ENCODE assay signal across 7 cellular contexts in genomic region chr1:10398278-10398733, GRCh38. TPM values are rescaled to one million over a fixed set of nuclear protein-coding genes. Genes with fewer than 3 reads are reported as not detected.
DNase-seq lines count a peak whose midpoint lies in the region; FAIRE-seq and TF ChIP-seq lines count a peak whose summit lies in the region.

No MANE protein-coding gene starts in this region.

- peaks cover 30% of the 10 kb centered on the region for H3K36me3 Mint-ChIP-seq in HFFc6 (ENCODE audit: low read depth)

- H3K4me1 ChIP-seq in SJSA1 (replicated peaks) = peaks cover 29% of the 10 kb centered on the region
- peaks cover 0 to 6% of the 10 kb centered on the region in 2 donors for H3K4me1 ChIP-seq in small intestine (ENCODE audit: control insufficient read depth in 2 of 2, insufficient read depth in 1 of 2, low read depth in 1 of 2, low read length in 1 of 2)

- H3K27ac Mint-ChIP-seq in HFFc6 = peak overlapping the region; percentile 90

- 0 to 1% (median 1%) methylated on average over 29 to 34 of the region's 34 CpGs for WGBS in small intestine, 3 donors

- H3K27ac ChIP-seq in SJSA1 = no peak overlapping the region
- H3K27ac ChIP-seq in small intestine (ENCODE audit: low read depth in 1 of 2, low read length in 1 of 2) = peak overlapping the region; percentile 24 to 68

- H3K4me3 ChIP-seq in SJSA1 = peak overlapping the region; percentile 69
- peak overlapping the region; percentile 92 for H3K4me3 ChIP-seq in fibroblast of the aortic adventitia (ENCODE audit: low read depth, low read length)
- H3K4me3 ChIP-seq in small intestine (ENCODE audit: low read depth in 1 of 2, low read length in 2 of 2) = peak overlapping the region; percentile 43 to 66

- H3K27me3 ChIP-seq in SJSA1 (replicated peaks) (no peaks in the 10 kb centered on the region), small intestine (ENCODE audit: control insufficient read depth in 2 of 2, insufficient read depth in 2 of 2, low read length in 2 of 2) (no peaks in the 10 kb centered on the region)

- no peak for TF ChIP-seq CTCF in HFFc6 (IDR thresholded peaks at IDR 0.05)
- TF ChIP-seq CTCF in fibroblast of the aortic adventitia (IDR thresholded peaks at IDR 0.05; ENCODE audit: insufficient read depth, low read length) = no peak

- DNase-seq in HFFc6 = no peak
- DNase-seq in SJSA1 (ENCODE audit: low read depth in 1 of 2, low spot score in 2 of 2) = no peak
- DNase-seq in fibroblast of the aortic adventitia (ENCODE audit: low read depth) = peak; percentile 41
- no peak for DNase-seq in small intestine
- DNase-seq in A172 (ENCODE audit: low spot score) = no peak
- DNase-seq in T-helper 9 cell = no peak
- DNase-seq in cortex of kidney (lab: John Stamatoyannopoulos, UW) = no peak

- peaks cover 6% of the 10 kb centered on the region for H3K27me3 Mint-ChIP-seq in HFFc6 (ENCODE audit: insufficient read depth)

- no peak for FAIRE-seq in small intestine (lab: Jason Lieb, UNC)

- peaks cover 9% of the 10 kb centered on the region for H3K9me3 Mint-ChIP-seq in HFFc6

- H3K4me3 Mint-ChIP-seq in HFFc6 = peak overlapping the region; percentile 92

- H3K36me3 ChIP-seq in SJSA1 (peaks cover 12% of the 10 kb centered on the region), small intestine (ENCODE audit: control insufficient read depth in 2 of 2, insufficient read depth in 2 of 2, low read length in 2 of 2) (peaks cover 0 to 2% of the 10 kb centered on the region in 2 donors)

- peaks cover 38% of the 10 kb centered on the region for H3K4me1 Mint-ChIP-seq in HFFc6 (ENCODE audit: low read depth)

- H3K9me3 ChIP-seq in SJSA1 (replicated peaks) (no peaks in the 10 kb centered on the region), small intestine (ENCODE audit: control insufficient read depth, low read depth) (no peaks in the 10 kb centered on the region)

RNA-seq across cellular contexts. Expression of gene PGD, which starts 0.6 kb away (rescaled TPM):
- 100 to 1,000 TPM; 131 to 235 (median 220) TPM for total RNA-seq in HFFc6 (2021; fragmentation: NEBNext Ultra II Directional; extraction: Animal tissue kit (Norgen Biotek cat#: 25700))
- total RNA-seq in SJSA1 (2014; rRNA removed; shearing (Covaris generic)) = 44.6 and 55.6 TPM in 2 replicates
- total RNA-seq in fibroblast of the aortic adventitia (ENCODE audit: low replicate concordance) = 108 and 494 TPM in 2 replicates
- polyA plus RNA-seq in small intestine = 100 to 1,000 TPM; 158 to 226 (median 189) TPM
- total RNA-seq in A172 (2014; rRNA removed; shearing (Covaris generic)) = 114 and 146 TPM in 2 replicates

RNA-seq across cellular contexts. Expression of gene CENPS, which starts 31.9 kb away (rescaled TPM):
- total RNA-seq in HFFc6 (2021; fragmentation: NEBNext Ultra II Directional; extraction: Animal tissue kit (Norgen Biotek cat#: 25700)) = 10 to 100 TPM; 24.3 to 31.0 (median 27.3) TPM
- total RNA-seq in SJSA1 (2014; rRNA removed; shearing (Covaris generic)) = 4.9 and 14.6 TPM in 2 replicates
- 11.0 and 25.8 TPM in 2 replicates for total RNA-seq in fibroblast of the aortic adventitia (ENCODE audit: low replicate concordance)
- 10 to 100 TPM; 11.3 to 28.3 (median 27.3) TPM for polyA plus RNA-seq in small intestine
- 11.6 and 15.2 TPM in 2 replicates for total RNA-seq in A172 (2014; rRNA removed; shearing (Covaris generic))

RNA-seq across cellular contexts. Expression of gene CORT, which starts 51.5 kb away (rescaled TPM):
- total RNA-seq in HFFc6 (2021; fragmentation: NEBNext Ultra II Directional; extraction: Animal tissue kit (Norgen Biotek cat#: 25700)) = under 1 TPM in 2 of 6 experiments, not detected in 4; 0.43 TPM
- 1.7 TPM in 1 of 2 replicates, not detected in the other for total RNA-seq in SJSA1 (2014; rRNA removed; shearing (Covaris generic))
- 0.36 TPM in 1 of 2 replicates, not detected in the other for total RNA-seq in fibroblast of the aortic adventitia (ENCODE audit: low replicate concordance)
- polyA plus RNA-seq in small intestine = under 1 TPM in 1 of 3 donors, not detected in 2; 0.97 TPM
- not detected in 2 replicates for total RNA-seq in A172 (2014; rRNA removed; shearing (Covaris generic))
